Comparison of ENCODE assay signal across 4 cellular contexts in the genomic region with DNA sequence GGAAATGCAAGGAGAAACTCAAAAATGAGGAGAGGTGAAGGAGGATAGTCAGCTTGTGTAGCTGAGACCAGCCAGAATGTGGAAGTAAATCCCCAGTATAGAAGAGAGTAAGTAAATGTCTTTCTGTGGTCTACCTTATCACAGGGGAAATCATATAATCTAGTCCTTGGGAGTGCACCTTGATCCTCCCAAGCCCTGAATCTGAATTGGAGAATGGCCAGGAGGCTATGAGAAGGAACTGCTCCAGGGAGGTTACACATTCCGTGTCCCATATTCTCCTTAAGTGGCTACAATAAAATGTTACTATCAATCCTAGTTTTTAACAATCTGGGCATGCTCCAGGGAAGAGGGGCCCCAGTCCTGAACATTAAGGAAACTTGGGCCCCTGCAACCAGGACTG. TPM values are rescaled to one million over a fixed set of nuclear protein-coding genes. Genes with fewer than 3 reads are reported as not detected.
"Had no signal": no experiment of that assay in that cellular context is flagged by ENCODE, and none has a peak within 500 bp of the region (broad histone marks: within the 10 kb centered on the region; RNA-seq: fewer than 3 reads in every experiment).

No MANE protein-coding gene starts in this region.

- ATAC-seq: GM12878 had no signal

- H3K4me3 ChIP-seq: GM12878 had no signal

- DNase-seq: GDM1, GF-D8 had no signal

RNA-seq across cellular contexts. Expression of a gene that starts 10.8 kb away (rescaled TPM):
- total RNA-seq: G401, GM12878 had no signal
